ENCODE assay signal across 8 cellular contexts in the genomic region with DNA sequence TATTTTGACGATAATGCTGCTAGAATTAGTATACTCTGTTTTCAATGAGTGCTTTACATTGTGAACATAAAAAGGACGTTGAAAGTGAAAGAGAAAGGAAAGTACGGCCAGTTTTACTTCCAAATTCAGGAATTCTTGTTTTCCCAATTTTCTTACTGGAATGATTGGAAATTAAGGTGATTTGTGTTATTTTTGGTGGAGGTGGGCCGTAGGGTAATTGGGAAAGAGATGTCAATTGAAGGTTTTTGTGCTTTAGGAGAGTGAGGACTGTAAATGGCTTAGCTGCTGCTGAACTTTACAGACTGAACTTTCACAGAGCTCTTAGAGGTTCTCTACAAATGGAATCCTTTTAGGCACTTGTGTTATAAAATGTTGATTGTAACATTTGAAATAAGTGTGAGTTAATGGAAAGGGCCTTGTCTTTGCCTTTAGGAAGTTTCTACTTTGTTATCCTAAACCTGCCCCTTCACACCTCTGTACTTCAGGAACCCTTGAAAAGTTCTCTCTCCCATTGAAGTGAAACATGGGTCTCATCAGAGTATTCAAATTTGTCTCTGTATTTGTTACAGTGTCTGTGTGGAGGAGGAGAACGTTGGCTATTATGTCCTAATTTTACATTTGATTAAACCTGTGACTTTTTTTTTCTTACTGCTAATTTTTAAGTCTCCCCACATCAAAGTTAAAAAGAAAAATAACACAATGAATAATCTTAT.
DNase-seq lines count a peak whose midpoint lies in the region; ATAC-seq and TF ChIP-seq lines count a peak whose summit lies in the region.

No MANE protein-coding gene starts in this region.

- no peaks in the 10 kb centered on the region for H3K27me3 Mint-ChIP-seq in CD4-positive, CD25-positive, alpha-beta regulatory T cell
- H3K27me3 Mint-ChIP-seq in natural killer cell (ENCODE audit: low read depth in 2 of 2) (no peaks in the 10 kb centered on the region), Caco-2 (ENCODE audit: insufficient read depth, unreplicated experiment) (no peaks in the 10 kb centered on the region)

- no peak for ATAC-seq in CD4-positive, CD25-positive, alpha-beta regulatory T cell (ENCODE audit: low read depth in 2 of 2)
- ATAC-seq in natural killer cell: peak; percentile 44 to 53 (median 48)
- no peak for ATAC-seq in HG03159 (IDR thresholded peaks at IDR 0.05; ENCODE audit: unreplicated experiment)
- no peak for ATAC-seq in GM18511 (IDR thresholded peaks at IDR 0.05; ENCODE audit: unreplicated experiment)

- H3K9me3 ChIP-seq in CD4-positive, CD25-positive, alpha-beta regulatory T cell (ENCODE audit: control insufficient read depth in 2 of 2, low read length in 2 of 2): no peaks in the 10 kb centered on the region
- H3K9me3 ChIP-seq in Caco-2: no peaks in the 10 kb centered on the region

- CTCF ChIA-PET in Caco-2 (lab: Charles Lee): interaction anchor here (0.6 kb wide), 1 partner anchor 97 kb away, joined by 3 read pairs; no protein-coding TSS in a partner anchor

- no peaks in the 10 kb centered on the region for H3K36me3 ChIP-seq in CD4-positive, CD25-positive, alpha-beta regulatory T cell (ENCODE audit: control insufficient read depth, insufficient read depth, low read length)
- H3K36me3 ChIP-seq in Caco-2 (ENCODE audit: control insufficient read depth, insufficient read depth, low read length): no peaks in the 10 kb centered on the region; the same call in 1 of the 2 replicates

- intact Hi-C loops in natural killer cell (cut with micrococcal nuclease): loop anchor here (1.0 kb wide), 1 partner anchor 151 kb away; no protein-coding TSS in a partner anchor
- intact Hi-C loops in Caco-2 (cut with micrococcal nuclease; ENCODE audit: unreplicated experiment): loop anchor here (1.0 to 5.0 kb wide), 2 partner anchors 151 to 239 kb away; no protein-coding TSS in a partner anchor

- H3K4me1 ChIP-seq in CD4-positive, CD25-positive, alpha-beta regulatory T cell (ENCODE audit: control insufficient read depth, insufficient read depth, low read length, poor library complexity, severe bottlenecking): peaks cover 22% of the 10 kb centered on the region
- H3K4me1 ChIP-seq in Caco-2: peaks cover 11% of the 10 kb centered on the region

- H3K27ac ChIP-seq in CD4-positive, CD25-positive, alpha-beta regulatory T cell (ENCODE audit: insufficient read depth, low read length, poor library complexity, severe bottlenecking): peak overlapping the region; percentile 69

- H3K4me3 Mint-ChIP-seq in CD4-positive, CD25-positive, alpha-beta regulatory T cell: peak overlapping the region; percentile 61 to 98 (median 96)
- H3K4me3 Mint-ChIP-seq in natural killer cell: peak overlapping the region; percentile 97
- H3K4me3 Mint-ChIP-seq in Caco-2 (ENCODE audit: unreplicated experiment): no peak overlapping the region

- H3K36me3 Mint-ChIP-seq in CD4-positive, CD25-positive, alpha-beta regulatory T cell: no peaks in the 10 kb centered on the region
- H3K36me3 Mint-ChIP-seq in natural killer cell (no peaks in the 10 kb centered on the region), Caco-2 (ENCODE audit: insufficient read depth, unreplicated experiment) (no peaks in the 10 kb centered on the region)

- no peak for TF ChIP-seq CTCF in natural killer cell (IDR thresholded peaks at IDR 0.05)
- no peak for TF ChIP-seq CTCF in Caco-2 (IDR thresholded peaks at IDR 0.05; ENCODE audit: insufficient read depth in 1 of 2, low read depth in 1 of 2, low read length in 1 of 2, severe bottlenecking in 1 of 2, unreplicated experiment in 1 of 2)

- H3K4me3 ChIP-seq in CD4-positive, CD25-positive, alpha-beta regulatory T cell (ENCODE audit: low read depth, low read length): peak overlapping the region; percentile 89
- H3K4me3 ChIP-seq in Caco-2 (ENCODE audit: low read depth, low read length): no peak overlapping the region

- no peaks in the 10 kb centered on the region for H3K27me3 ChIP-seq in CD4-positive, CD25-positive, alpha-beta regulatory T cell (ENCODE audit: control insufficient read depth, insufficient read depth, low read length)
- no peaks in the 10 kb centered on the region for H3K27me3 ChIP-seq in Caco-2 (replicated peaks; ENCODE audit: control insufficient read depth, insufficient read depth, low read length)

- H3K9me3 Mint-ChIP-seq in CD4-positive, CD25-positive, alpha-beta regulatory T cell: no peaks in the 10 kb centered on the region
- H3K9me3 Mint-ChIP-seq in natural killer cell: no peaks in the 10 kb centered on the region
- no peaks in the 10 kb centered on the region for H3K9me3 Mint-ChIP-seq in Caco-2 (ENCODE audit: unreplicated experiment)

- POLR2A ChIA-PET in Caco-2 (lab: Charles Lee): no interaction called here

- peaks cover 15 to 38% (median 32%) of the 10 kb centered on the region in 4 donors for H3K4me1 Mint-ChIP-seq in CD4-positive, CD25-positive, alpha-beta regulatory T cell
- H3K4me1 Mint-ChIP-seq in natural killer cell (peaks cover 35 to 37% of the 10 kb centered on the region in 2 donors), Caco-2 (ENCODE audit: low read depth, unreplicated experiment) (no peaks in the 10 kb centered on the region)

- peak overlapping the region; percentile 88 to 96 (median 92) for H3K27ac Mint-ChIP-seq in CD4-positive, CD25-positive, alpha-beta regulatory T cell
- H3K27ac Mint-ChIP-seq in natural killer cell: peak overlapping the region; percentile 90 to 94
- H3K27ac Mint-ChIP-seq in Caco-2 (ENCODE audit: unreplicated experiment): no peak overlapping the region

- no TSS peak for BruUV-seq in Caco-2 (replicated peaks; lab: Mats Ljungman, UMichigan)

- DNase-seq in CD4-positive, CD25-positive, alpha-beta regulatory T cell: peak in 1 of 3 donors; percentile 30
- DNase-seq in M059J (ENCODE audit: low read depth) (peak; percentile 32), dermis blood vessel endothelial cell (peak; percentile 43), natural killer cell (no peak), Caco-2 (no peak), SKM-1 (lab: John Stamatoyannopoulos, UW; ENCODE audit: unreplicated experiment) (no peak)

Comparison
In these comparisons a context has a peak if more than half of its experiments do, and no peak if none do; other contexts are left out.
1. ATAC-seq: peak in natural killer cell (3 of 3); none in CD4-positive, CD25-positive, alpha-beta regulatory T cell (0 of 2), HG03159 (single experiment) and GM18511 (single experiment).
2. DNase-seq: peak in M059J (single experiment) and dermis blood vessel endothelial cell (single experiment); none in natural killer cell (single experiment), Caco-2 (0 of 2) and SKM-1 (single experiment).